1 cellular context compared by ENCODE assay signal in the genomic region with DNA sequence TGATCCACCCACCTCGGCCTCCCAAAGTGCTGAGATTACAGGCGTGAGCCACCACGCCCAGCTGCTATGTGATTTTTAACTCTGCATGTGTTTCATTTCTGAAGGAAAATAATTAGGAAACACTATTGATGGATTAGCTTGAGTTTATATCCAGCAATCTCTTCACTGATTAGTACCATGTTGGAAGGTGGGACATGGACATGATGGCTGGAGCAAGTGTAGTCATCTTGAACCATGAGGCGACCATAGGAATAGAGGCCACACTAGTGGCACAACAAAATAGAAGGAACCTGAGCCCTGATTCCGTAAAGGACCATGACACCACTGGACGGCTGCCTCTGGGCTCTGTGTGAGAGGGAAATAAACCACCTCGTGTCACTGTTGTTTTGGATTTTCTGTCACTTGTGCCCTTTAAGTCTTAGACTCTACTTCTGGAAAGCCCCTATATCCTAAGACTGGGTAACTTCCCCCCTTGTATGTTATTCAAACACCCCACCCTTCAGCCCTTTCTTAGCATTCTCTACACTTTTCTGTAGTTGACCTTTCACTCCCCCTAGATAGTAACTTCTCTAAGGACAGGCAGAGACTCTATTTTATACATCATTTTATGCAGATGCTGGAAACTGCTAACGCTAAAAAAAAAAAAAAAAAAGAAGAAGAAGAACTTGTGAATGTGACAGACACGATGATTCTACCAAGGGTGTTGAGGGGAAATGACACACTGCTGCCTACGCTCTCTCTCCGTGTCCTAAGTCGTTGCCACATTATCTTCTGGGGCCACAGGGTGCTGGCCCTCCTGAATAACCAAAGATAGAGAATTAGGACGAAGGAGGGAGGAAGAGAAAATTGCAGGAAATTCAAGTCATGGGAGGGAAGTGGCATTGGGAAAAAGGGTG.
A peak's percentile ranks its signal among the peaks of the same experiment; 100 is the strongest.
TF ChIP-seq lines count a peak whose summit lies in the region.

No MANE protein-coding gene starts in this region.

TF ChIP-seq in K562, 482 proteins besides CTCF, POLR2A, EP300 and RAD21 (continued from another document and continues in another):
- TF ChIP-seq NCOA1 (IDR thresholded peaks at IDR 0.05; ENCODE audit: low read depth) (0 out of 2 replicates have a peak, but pooled peaks have one; percentile 58), KDM1A (IDR thresholded peaks at IDR 0.05) (peak; percentile 54 to 64; a peak in 2 of 4 replicates), ARID2 (IDR thresholded peaks at IDR 0.05) (no peak), ARID3A (IDR thresholded peaks at IDR 0.05; ENCODE audit: borderline replicate concordance, low read depth, low read length) (no peak), MBD2 (IDR thresholded peaks at IDR 0.05; ENCODE audit: borderline replicate concordance, low read depth) (peak; percentile 69), KLF6 (CRISPR knock-in tag; IDR thresholded peaks at IDR 0.05; ENCODE audit: borderline replicate concordance) (no peak), ZNF561 (CRISPR knock-in tag; conservative IDR thresholded peaks at IDR 0.05) (no peak), MEIS2 (IDR thresholded peaks at IDR 0.05; ENCODE audit: partially characterized antibody) (peak; percentile 40), MTF1 (CRISPR knock-in tag; IDR thresholded peaks at IDR 0.05; ENCODE audit: borderline replicate concordance) (no peak), SETDB1 (IDR thresholded peaks at IDR 0.05; ENCODE audit: low read length) (no peak), C11orf30 (IDR thresholded peaks at IDR 0.05; ENCODE audit: low read depth) (no peak), JUND (IDR thresholded peaks at IDR 0.05; ENCODE audit: borderline replicate concordance, low read depth, low read length) (peak; percentile 82), JUND (tag; IDR thresholded peaks at IDR 0.05; ENCODE audit: borderline replicate concordance, low read depth, low read length) (no peak), RNF219 (CRISPR knock-in tag; IDR thresholded peaks at IDR 0.05) (no peak), ZNF780A (CRISPR knock-in tag; IDR thresholded peaks at IDR 0.05) (no peak), ZKSCAN3 (CRISPR knock-in tag; IDR thresholded peaks at IDR 0.05) (no peak), ZFPM2 (CRISPR knock-in tag; IDR thresholded peaks at IDR 0.05) (no peak), BACH1 (tag; IDR thresholded peaks at IDR 0.05) (no peak), SMARCC2 (IDR thresholded peaks at IDR 0.05; ENCODE audit: low read depth) (peak; percentile 79; the same call in 1 of the 2 replicates), ZNF124 (CRISPR knock-in tag; IDR thresholded peaks at IDR 0.05) (no peak), NONO (IDR thresholded peaks at IDR 0.05; ENCODE audit: low read depth in 2 of 2, low read length in 1 of 2) (no peak), GATAD2A (IDR thresholded peaks at IDR 0.05) (no peak), BHLHE40 (IDR thresholded peaks at IDR 0.05; ENCODE audit: low read length) (peak; percentile 55; the same call in 1 of the 2 replicates), MXD1 (CRISPR knock-in tag; IDR thresholded peaks at IDR 0.05; ENCODE audit: borderline replicate concordance, poor library complexity, severe bottlenecking) (no peak), TSC22D4 (tag; IDR thresholded peaks at IDR 0.05) (no peak), FOSL1 (tag; conservative IDR thresholded peaks at IDR 0.05) (peak; percentile 48; the same call in 1 of the 2 replicates), HNRNPK (IDR thresholded peaks at IDR 0.05; ENCODE audit: low read depth, low read length, poor library complexity, severe bottlenecking) (no peak), EHMT2 (IDR thresholded peaks at IDR 0.05) (no peak), CBFB (CRISPR knock-in tag; IDR thresholded peaks at IDR 0.05) (no peak), KAT7 (CRISPR knock-in tag; IDR thresholded peaks at IDR 0.05; ENCODE audit: borderline replicate concordance) (no peak), ZBED1 (IDR thresholded peaks at IDR 0.05) (no peak), CBFA2T3 (IDR thresholded peaks at IDR 0.05) (peak; percentile 95), POLR2G (IDR thresholded peaks at IDR 0.05; ENCODE audit: low read depth, low read length) (no peak), FOXJ2 (tag; IDR thresholded peaks at IDR 0.05) (no peak), FOS (IDR thresholded peaks at IDR 0.05; ENCODE audit: extremely low read depth, insufficient read length) (no peak), RBM34 (IDR thresholded peaks at IDR 0.05; ENCODE audit: borderline replicate concordance, insufficient read depth, low read length) (no peak), HDAC1 (IDR thresholded peaks at IDR 0.05) (no peak), TBP (optimal IDR thresholded peaks at IDR 0.05; ENCODE audit: low read depth, low read length) (no peak), FOXA3 (CRISPR knock-in tag; conservative IDR thresholded peaks at IDR 0.05 in 1 of 2, IDR thresholded peaks at IDR 0.05 in 1 of 2) (peak; percentile 86 to 93), TRIM24 (IDR thresholded peaks at IDR 0.05) (peak; percentile 50 to 78; a peak in 3 of 4 replicates)
- TF ChIP-seq, protein P1, sequence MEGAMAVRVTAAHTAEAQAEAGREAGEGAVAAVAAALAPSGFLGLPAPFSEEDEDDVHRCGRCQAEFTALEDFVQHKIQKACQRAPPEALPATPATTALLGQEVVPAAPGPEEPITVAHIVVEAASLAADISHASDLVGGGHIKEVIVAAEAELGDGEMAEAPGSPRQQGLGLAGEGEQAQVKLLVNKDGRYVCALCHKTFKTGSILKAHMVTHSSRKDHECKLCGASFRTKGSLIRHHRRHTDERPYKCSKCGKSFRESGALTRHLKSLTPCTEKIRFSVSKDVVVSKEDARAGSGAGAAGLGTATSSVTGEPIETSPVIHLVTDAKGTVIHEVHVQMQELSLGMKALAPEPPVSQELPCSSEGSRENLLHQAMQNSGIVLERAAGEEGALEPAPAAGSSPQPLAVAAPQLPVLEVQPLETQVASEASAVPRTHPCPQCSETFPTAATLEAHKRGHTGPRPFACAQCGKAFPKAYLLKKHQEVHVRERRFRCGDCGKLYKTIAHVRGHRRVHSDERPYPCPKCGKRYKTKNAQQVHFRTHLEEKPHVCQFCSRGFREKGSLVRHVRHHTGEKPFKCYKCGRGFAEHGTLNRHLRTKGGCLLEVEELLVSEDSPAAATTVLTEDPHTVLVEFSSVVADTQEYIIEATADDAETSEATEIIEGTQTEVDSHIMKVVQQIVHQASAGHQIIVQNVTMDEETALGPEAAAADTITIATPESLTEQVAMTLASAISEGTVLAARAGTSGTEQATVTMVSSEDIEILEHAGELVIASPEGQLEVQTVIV (CRISPR knock-in tag; IDR thresholded peaks at IDR 0.05; ENCODE audit: borderline replicate concordance) = no peak
- TF ChIP-seq, protein P2, sequence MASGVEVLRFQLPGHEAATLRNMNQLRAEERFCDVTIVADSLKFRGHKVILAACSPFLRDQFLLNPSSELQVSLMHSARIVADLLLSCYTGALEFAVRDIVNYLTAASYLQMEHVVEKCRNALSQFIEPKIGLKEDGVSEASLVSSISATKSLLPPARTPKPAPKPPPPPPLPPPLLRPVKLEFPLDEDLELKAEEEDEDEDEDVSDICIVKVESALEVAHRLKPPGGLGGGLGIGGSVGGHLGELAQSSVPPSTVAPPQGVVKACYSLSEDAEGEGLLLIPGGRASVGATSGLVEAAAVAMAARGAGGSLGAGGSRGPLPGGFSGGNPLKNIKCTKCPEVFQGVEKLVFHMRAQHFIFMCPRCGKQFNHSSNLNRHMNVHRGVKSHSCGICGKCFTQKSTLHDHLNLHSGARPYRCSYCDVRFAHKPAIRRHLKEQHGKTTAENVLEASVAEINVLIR (CRISPR knock-in tag; IDR thresholded peaks at IDR 0.05) = no peak
- TF ChIP-seq, protein P3, sequence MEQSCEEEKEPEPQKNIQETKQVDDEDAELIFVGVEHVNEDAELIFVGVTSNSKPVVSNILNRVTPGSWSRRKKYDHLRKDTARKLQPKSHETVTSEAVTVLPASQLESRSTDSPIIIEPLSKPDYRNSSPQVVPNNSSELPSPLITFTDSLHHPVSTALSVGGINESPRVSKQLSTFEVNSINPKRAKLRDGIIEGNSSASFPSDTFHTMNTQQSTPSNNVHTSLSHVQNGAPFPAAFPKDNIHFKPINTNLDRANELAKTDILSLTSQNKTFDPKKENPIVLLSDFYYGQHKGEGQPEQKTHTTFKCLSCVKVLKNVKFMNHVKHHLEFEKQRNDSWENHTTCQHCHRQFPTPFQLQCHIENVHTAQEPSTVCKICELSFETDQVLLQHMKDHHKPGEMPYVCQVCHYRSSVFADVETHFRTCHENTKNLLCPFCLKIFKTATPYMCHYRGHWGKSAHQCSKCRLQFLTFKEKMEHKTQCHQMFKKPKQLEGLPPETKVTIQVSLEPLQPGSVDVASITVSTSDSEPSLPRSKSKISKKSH (CRISPR knock-in tag; IDR thresholded peaks at IDR 0.05) = no peak
- TF ChIP-seq, protein P4, sequence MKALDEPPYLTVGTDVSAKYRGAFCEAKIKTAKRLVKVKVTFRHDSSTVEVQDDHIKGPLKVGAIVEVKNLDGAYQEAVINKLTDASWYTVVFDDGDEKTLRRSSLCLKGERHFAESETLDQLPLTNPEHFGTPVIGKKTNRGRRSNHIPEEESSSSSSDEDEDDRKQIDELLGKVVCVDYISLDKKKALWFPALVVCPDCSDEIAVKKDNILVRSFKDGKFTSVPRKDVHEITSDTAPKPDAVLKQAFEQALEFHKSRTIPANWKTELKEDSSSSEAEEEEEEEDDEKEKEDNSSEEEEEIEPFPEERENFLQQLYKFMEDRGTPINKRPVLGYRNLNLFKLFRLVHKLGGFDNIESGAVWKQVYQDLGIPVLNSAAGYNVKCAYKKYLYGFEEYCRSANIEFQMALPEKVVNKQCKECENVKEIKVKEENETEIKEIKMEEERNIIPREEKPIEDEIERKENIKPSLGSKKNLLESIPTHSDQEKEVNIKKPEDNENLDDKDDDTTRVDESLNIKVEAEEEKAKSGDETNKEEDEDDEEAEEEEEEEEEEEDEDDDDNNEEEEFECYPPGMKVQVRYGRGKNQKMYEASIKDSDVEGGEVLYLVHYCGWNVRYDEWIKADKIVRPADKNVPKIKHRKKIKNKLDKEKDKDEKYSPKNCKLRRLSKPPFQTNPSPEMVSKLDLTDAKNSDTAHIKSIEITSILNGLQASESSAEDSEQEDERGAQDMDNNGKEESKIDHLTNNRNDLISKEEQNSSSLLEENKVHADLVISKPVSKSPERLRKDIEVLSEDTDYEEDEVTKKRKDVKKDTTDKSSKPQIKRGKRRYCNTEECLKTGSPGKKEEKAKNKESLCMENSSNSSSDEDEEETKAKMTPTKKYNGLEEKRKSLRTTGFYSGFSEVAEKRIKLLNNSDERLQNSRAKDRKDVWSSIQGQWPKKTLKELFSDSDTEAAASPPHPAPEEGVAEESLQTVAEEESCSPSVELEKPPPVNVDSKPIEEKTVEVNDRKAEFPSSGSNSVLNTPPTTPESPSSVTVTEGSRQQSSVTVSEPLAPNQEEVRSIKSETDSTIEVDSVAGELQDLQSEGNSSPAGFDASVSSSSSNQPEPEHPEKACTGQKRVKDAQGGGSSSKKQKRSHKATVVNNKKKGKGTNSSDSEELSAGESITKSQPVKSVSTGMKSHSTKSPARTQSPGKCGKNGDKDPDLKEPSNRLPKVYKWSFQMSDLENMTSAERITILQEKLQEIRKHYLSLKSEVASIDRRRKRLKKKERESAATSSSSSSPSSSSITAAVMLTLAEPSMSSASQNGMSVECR (CRISPR knock-in tag; IDR thresholded peaks at IDR 0.05) = no peak
- TF ChIP-seq, protein P5, sequence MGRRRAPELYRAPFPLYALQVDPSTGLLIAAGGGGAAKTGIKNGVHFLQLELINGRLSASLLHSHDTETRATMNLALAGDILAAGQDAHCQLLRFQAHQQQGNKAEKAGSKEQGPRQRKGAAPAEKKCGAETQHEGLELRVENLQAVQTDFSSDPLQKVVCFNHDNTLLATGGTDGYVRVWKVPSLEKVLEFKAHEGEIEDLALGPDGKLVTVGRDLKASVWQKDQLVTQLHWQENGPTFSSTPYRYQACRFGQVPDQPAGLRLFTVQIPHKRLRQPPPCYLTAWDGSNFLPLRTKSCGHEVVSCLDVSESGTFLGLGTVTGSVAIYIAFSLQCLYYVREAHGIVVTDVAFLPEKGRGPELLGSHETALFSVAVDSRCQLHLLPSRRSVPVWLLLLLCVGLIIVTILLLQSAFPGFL (CRISPR knock-in tag; IDR thresholded peaks at IDR 0.05) = no peak
- TF ChIP-seq, protein P6, sequence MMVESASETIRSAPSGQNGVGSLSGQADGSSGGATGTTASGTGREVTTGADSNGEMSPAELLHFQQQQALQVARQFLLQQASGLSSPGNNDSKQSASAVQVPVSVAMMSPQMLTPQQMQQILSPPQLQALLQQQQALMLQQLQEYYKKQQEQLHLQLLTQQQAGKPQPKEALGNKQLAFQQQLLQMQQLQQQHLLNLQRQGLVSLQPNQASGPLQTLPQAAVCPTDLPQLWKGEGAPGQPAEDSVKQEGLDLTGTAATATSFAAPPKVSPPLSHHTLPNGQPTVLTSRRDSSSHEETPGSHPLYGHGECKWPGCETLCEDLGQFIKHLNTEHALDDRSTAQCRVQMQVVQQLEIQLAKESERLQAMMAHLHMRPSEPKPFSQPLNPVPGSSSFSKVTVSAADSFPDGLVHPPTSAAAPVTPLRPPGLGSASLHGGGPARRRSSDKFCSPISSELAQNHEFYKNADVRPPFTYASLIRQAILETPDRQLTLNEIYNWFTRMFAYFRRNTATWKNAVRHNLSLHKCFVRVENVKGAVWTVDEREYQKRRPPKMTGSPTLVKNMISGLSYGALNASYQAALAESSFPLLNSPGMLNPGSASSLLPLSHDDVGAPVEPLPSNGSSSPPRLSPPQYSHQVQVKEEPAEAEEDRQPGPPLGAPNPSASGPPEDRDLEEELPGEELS (CRISPR knock-in tag; IDR thresholded peaks at IDR 0.05; ENCODE audit: borderline replicate concordance) = no peak
